ENCODE assay signal across 27 cellular contexts in the genomic region with DNA sequence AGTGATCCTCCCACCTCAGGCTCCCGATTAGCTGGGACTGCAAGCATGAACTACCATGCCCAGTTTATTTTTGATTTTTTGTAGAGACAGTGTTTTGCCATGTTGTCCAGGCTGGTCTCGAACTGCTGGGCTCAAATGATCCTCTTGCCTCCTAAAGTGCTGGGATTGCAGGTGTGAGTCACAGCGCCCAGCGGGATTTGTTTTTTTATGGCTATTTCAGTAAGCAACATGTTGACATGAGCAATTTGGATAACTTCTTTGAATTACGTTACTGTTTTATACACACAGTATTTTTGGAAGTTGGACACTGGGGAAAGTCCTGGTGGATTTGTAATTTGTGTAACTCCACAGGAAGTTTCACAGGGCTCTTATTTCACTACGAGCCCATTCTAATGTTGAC. TPM values are rescaled to one million over a fixed set of nuclear protein-coding genes. Genes with fewer than 3 reads are reported as not detected.
DNase-seq lines count a peak whose midpoint lies in the region; ATAC-seq and TF ChIP-seq lines count a peak whose summit lies in the region.
"Had no signal": no experiment of that assay in that cellular context is flagged by ENCODE, and none has a peak within 500 bp of the region (broad histone marks: within the 10 kb centered on the region; RNA-seq: fewer than 3 reads in every experiment).

No MANE protein-coding gene starts in this region.

- H3K4me3 ChIP-seq in HEK293 (ENCODE audit: low read depth, low read length) (no peak overlapping the region), fibroblast of villous mesenchyme (ENCODE audit: low read depth, low read length) (no peak overlapping the region), PC-9 (no peak overlapping the region)
- H3K4me3 ChIP-seq: esophagus squamous epithelium, ovary had no signal

- H3F3A ChIP-seq in PC-9 (ENCODE audit: insufficient read depth, low read depth) = peaks cover 4% of the 10 kb centered on the region; the same call in 1 of the 2 replicates

- BruUV-seq in PC-9 (replicated peaks; lab: Mats Ljungman, UMichigan) = no TSS peak

- no peak overlapping the region for H2AFZ ChIP-seq in PC-9

- H3K4me1 Mint-ChIP-seq in stimulated activated effector memory CD8-positive, alpha-beta T cell treated with anti-CD3 and anti-CD28 coated beads, Interleukin-12 subunit alpha, Interleukin-12 subunit beta, amount 100 ng/mL, for 72 hours = peaks cover 12% of the 10 kb centered on the region

- no peak overlapping the region for H3K4me3 Mint-ChIP-seq in stimulated activated effector memory CD8-positive, alpha-beta T cell treated with anti-CD3 and anti-CD28 coated beads, Interleukin-12 subunit alpha, Interleukin-12 subunit beta, amount 100 ng/mL, for 72 hours
- H3K4me3 Mint-ChIP-seq: activated CD4-positive, alpha-beta memory T cell treated with anti-CD3 and anti-CD28 coated beads for 36 hours; activated naive CD4-positive, alpha-beta T cell treated with anti-CD3 and anti-CD28 coated beads, Interleukin-2, amount 50 U/mL, for 24 hours; naive thymus-derived CD8-positive, alpha-beta T cell; type B pancreatic cell had no signal

- no peak for TF ChIP-seq CTCF in HEK293 (tag by site-specific recombination; IDR thresholded peaks at IDR 0.05)
- TF ChIP-seq CTCF in VCaP (conservative IDR thresholded peaks at IDR 0.05) = no peak
- no peak for TF ChIP-seq CTCF in fibroblast of villous mesenchyme (IDR thresholded peaks at IDR 0.05; ENCODE audit: insufficient read depth, low read depth, low read length)
- TF ChIP-seq CTCF in PC-9 (conservative IDR thresholded peaks at IDR 0.05) = no peak

- no peaks in the 10 kb centered on the region for H3K27me3 ChIP-seq in PC-9 (ENCODE audit: insufficient read depth, low read depth)
- H3K27me3 ChIP-seq: esophagus squamous epithelium, ovary had no signal

- CTCF ChIA-PET in HEK293 (lab: Yijun Ruan, JAX) = interaction anchor here (1.0 to 1.5 kb wide), 2 partner anchors 117 to 131 kb away, joined by 3 read pairs; a partner anchor contains a TSS
- CTCF ChIA-PET in PC-9 (lab: Charles Lee) = no interaction called here

- intact Hi-C loops in PC-9 (cut with micrococcal nuclease; ENCODE audit: unreplicated experiment) = no loop called here

- peak; percentile 37 for DNase-seq in fibroblast of villous mesenchyme (ENCODE audit: low read depth)
- DNase-seq in stimulated activated effector memory CD8-positive, alpha-beta T cell treated with anti-CD3 and anti-CD28 coated beads, Interleukin-12 subunit alpha, Interleukin-12 subunit beta, amount 100 ng/mL, for 72 hours (ENCODE audit: low spot score in 2 of 2) = no peak
- no peak for DNase-seq in foreskin melanocyte
- DNase-seq in PC-9 = no peak
- DNase-seq: activated CD4-positive, alpha-beta memory T cell treated with anti-CD3 and anti-CD28 coated beads for 36 hours; activated CD8-positive, alpha-beta memory T cell treated with anti-CD3 and anti-CD28 coated beads, Interleukin-2, amount 50 U/mL, for 4 hours; aorta; Calu3; caudate nucleus; DMS79 treated with DMSO at 0.1 percent for 48 hours; esophagus squamous epithelium; glutamatergic neuron; islet precursor cell; naive thymus-derived CD8-positive, alpha-beta T cell; NCI-H1105 treated with DMSO at 0.1 percent for 48 hours; NCI-H2029; NCI-H2227 treated with DMSO at 0.1 percent for 48 hours; NCI-H82; ovary; stimulated activated CD4-positive, alpha-beta T cell treated with anti-CD3 and anti-CD28 coated beads, Interleukin-2, amount 100 ng/mL, for 24 hours had no signal

- no peaks in the 10 kb centered on the region for H3K9me3 ChIP-seq in HEK293 (ENCODE audit: control insufficient read depth, insufficient read depth, low read depth, low read length)
- no peaks in the 10 kb centered on the region for H3K9me3 ChIP-seq in PC-9 (ENCODE audit: insufficient read depth, low read depth)
- H3K9me3 ChIP-seq: esophagus squamous epithelium, ovary had no signal

- H3K4me1 ChIP-seq in HEK293 (ENCODE audit: control insufficient read depth, insufficient read depth, low read length) (peaks cover 9% of the 10 kb centered on the region), PC-9 (replicated peaks; ENCODE audit: insufficient read depth) (peaks cover 10% of the 10 kb centered on the region; the same call in 1 of the 2 replicates)

- no peak overlapping the region for H3K4me2 ChIP-seq in PC-9

- no peaks in the 10 kb centered on the region for H3K36me3 ChIP-seq in HEK293 (ENCODE audit: control insufficient read depth in 2 of 2, insufficient read depth in 1 of 2, low read length in 2 of 2)
- no peaks in the 10 kb centered on the region for H3K36me3 ChIP-seq in PC-9 (ENCODE audit: low read depth)
- H3K36me3 ChIP-seq: esophagus squamous epithelium, ovary had no signal

- peak overlapping the region; percentile 18 for H3K27ac Mint-ChIP-seq in stimulated activated effector memory CD8-positive, alpha-beta T cell treated with anti-CD3 and anti-CD28 coated beads, Interleukin-12 subunit alpha, Interleukin-12 subunit beta, amount 100 ng/mL, for 72 hours
- H3K27ac Mint-ChIP-seq: activated CD4-positive, alpha-beta memory T cell treated with anti-CD3 and anti-CD28 coated beads for 36 hours; activated naive CD4-positive, alpha-beta T cell treated with anti-CD3 and anti-CD28 coated beads, Interleukin-2, amount 50 U/mL, for 24 hours; type B pancreatic cell had no signal

- no peaks in the 10 kb centered on the region for H3K9me3 Mint-ChIP-seq in stimulated activated effector memory CD8-positive, alpha-beta T cell treated with anti-CD3 and anti-CD28 coated beads, Interleukin-12 subunit alpha, Interleukin-12 subunit beta, amount 100 ng/mL, for 72 hours
- H3K9me3 Mint-ChIP-seq: activated CD4-positive, alpha-beta memory T cell treated with anti-CD3 and anti-CD28 coated beads for 36 hours; activated naive CD4-positive, alpha-beta T cell treated with anti-CD3 and anti-CD28 coated beads, Interleukin-2, amount 50 U/mL, for 24 hours; naive thymus-derived CD8-positive, alpha-beta T cell; type B pancreatic cell had no signal

- POLR2A ChIA-PET in HEK293 (lab: Yijun Ruan, JAX) = no interaction called here
- POLR2A ChIA-PET in PC-9 (lab: Charles Lee; ENCODE audit: unreplicated experiment) = no interaction called here

- no peak for ATAC-seq in stimulated activated effector memory CD8-positive, alpha-beta T cell treated with anti-CD3 and anti-CD28 coated beads, Interleukin-12 subunit alpha, Interleukin-12 subunit beta, amount 100 ng/mL, for 72 hours
- ATAC-seq in HG03439 (IDR thresholded peaks at IDR 0.05; ENCODE audit: unreplicated experiment) = no peak
- ATAC-seq: activated CD4-positive, CD25-positive, alpha-beta regulatory T cell treated with anti-CD3 and anti-CD28 coated beads, Interleukin-2, amount 50 U/mL, for 24 hours; naive thymus-derived CD8-positive, alpha-beta T cell had no signal

- H3K27ac ChIP-seq in HEK293 (ENCODE audit: extremely low read depth, low read depth, low read length) (no peak overlapping the region), VCaP (peak overlapping the region; percentile 82; the same call in 1 of the 2 replicates), PC-9 (no peak overlapping the region)
- H3K27ac ChIP-seq: esophagus squamous epithelium, ovary, RWPE1 had no signal

- H3K36me3 Mint-ChIP-seq in stimulated activated effector memory CD8-positive, alpha-beta T cell treated with anti-CD3 and anti-CD28 coated beads, Interleukin-12 subunit alpha, Interleukin-12 subunit beta, amount 100 ng/mL, for 72 hours = no peaks in the 10 kb centered on the region
- H3K36me3 Mint-ChIP-seq: activated CD4-positive, alpha-beta memory T cell treated with anti-CD3 and anti-CD28 coated beads for 36 hours; activated naive CD4-positive, alpha-beta T cell treated with anti-CD3 and anti-CD28 coated beads, Interleukin-2, amount 50 U/mL, for 24 hours; naive thymus-derived CD8-positive, alpha-beta T cell; type B pancreatic cell had no signal

- no peaks in the 10 kb centered on the region for H4K20me1 ChIP-seq in PC-9 (ENCODE audit: insufficient read depth)

- H3K79me2 ChIP-seq in PC-9 (ENCODE audit: low read depth) = no peaks in the 10 kb centered on the region

- H3K9me2 ChIP-seq in PC-9 (ENCODE audit: insufficient read depth) = no peaks in the 10 kb centered on the region

TF ChIP-seq in HEK293, 187 proteins besides CTCF, POLR2A, EP300 and RAD21 (continues in another document):
- TF ChIP-seq, protein P1, sequence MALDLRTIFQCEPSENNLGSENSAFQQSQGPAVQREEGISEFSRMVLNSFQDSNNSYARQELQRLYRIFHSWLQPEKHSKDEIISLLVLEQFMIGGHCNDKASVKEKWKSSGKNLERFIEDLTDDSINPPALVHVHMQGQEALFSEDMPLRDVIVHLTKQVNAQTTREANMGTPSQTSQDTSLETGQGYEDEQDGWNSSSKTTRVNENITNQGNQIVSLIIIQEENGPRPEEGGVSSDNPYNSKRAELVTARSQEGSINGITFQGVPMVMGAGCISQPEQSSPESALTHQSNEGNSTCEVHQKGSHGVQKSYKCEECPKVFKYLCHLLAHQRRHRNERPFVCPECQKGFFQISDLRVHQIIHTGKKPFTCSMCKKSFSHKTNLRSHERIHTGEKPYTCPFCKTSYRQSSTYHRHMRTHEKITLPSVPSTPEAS (tag by site-specific recombination; IDR thresholded peaks at IDR 0.05) = no peak
- TF ChIP-seq, protein P2, sequence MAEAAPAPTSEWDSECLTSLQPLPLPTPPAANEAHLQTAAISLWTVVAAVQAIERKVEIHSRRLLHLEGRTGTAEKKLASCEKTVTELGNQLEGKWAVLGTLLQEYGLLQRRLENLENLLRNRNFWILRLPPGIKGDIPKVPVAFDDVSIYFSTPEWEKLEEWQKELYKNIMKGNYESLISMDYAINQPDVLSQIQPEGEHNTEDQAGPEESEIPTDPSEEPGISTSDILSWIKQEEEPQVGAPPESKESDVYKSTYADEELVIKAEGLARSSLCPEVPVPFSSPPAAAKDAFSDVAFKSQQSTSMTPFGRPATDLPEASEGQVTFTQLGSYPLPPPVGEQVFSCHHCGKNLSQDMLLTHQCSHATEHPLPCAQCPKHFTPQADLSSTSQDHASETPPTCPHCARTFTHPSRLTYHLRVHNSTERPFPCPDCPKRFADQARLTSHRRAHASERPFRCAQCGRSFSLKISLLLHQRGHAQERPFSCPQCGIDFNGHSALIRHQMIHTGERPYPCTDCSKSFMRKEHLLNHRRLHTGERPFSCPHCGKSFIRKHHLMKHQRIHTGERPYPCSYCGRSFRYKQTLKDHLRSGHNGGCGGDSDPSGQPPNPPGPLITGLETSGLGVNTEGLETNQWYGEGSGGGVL (tag by site-specific recombination; IDR thresholded peaks at IDR 0.05) = peak; percentile 21; the same call in 1 of the 2 replicates
- no peak for TF ChIP-seq HOXA7 (CRISPR knock-in tag; IDR thresholded peaks at IDR 0.05; ENCODE audit: borderline replicate concordance)
- 0 out of 2 replicates have a peak, but pooled peaks have one; percentile 20 for TF ChIP-seq ZNF324 (tag by site-specific recombination; IDR thresholded peaks at IDR 0.05)
- TF ChIP-seq ZNF621 (tag by site-specific recombination; IDR thresholded peaks at IDR 0.05) = no peak
- TF ChIP-seq ZNF114 (tag by site-specific recombination; IDR thresholded peaks at IDR 0.05) = no peak
- no peak for TF ChIP-seq ZNF121 (tag by site-specific recombination; IDR thresholded peaks at IDR 0.05)

RNA-seq across cellular contexts. Expression of a gene that starts 18.5 kb away (rescaled TPM):
- total RNA-seq in fibroblast of villous mesenchyme (29.0 and 48.8 TPM in 2 replicates), PC-9 (2021) (20.4 and 28.3 TPM in 2 replicates)
